ENCODE assay signal across 1 cellular context in genomic region chr3:172094621-172095557, GRCh38.
A peak's percentile ranks its signal among the peaks of the same experiment; 100 is the strongest.
TF ChIP-seq lines count a peak whose summit lies in the region.

No MANE protein-coding gene starts in this region.

TF ChIP-seq in GM12878, 131 proteins besides CTCF, POLR2A, EP300 and RAD21 (continued from another document):
- TF ChIP-seq, protein P1, sequence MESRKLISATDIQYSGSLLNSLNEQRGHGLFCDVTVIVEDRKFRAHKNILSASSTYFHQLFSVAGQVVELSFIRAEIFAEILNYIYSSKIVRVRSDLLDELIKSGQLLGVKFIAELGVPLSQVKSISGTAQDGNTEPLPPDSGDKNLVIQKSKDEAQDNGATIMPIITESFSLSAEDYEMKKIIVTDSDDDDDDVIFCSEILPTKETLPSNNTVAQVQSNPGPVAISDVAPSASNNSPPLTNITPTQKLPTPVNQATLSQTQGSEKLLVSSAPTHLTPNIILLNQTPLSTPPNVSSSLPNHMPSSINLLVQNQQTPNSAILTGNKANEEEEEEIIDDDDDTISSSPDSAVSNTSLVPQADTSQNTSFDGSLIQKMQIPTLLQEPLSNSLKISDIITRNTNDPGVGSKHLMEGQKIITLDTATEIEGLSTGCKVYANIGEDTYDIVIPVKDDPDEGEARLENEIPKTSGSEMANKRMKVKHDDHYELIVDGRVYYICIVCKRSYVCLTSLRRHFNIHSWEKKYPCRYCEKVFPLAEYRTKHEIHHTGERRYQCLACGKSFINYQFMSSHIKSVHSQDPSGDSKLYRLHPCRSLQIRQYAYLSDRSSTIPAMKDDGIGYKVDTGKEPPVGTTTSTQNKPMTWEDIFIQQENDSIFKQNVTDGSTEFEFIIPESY (IDR thresholded peaks at IDR 0.05): no peak
- TF ChIP-seq E2F4 (IDR thresholded peaks at IDR 0.05; ENCODE audit: low read depth, low read length) (no peak), TARDBP (IDR thresholded peaks at IDR 0.05; ENCODE audit: borderline replicate concordance) (no peak), MYB (IDR thresholded peaks at IDR 0.05; ENCODE audit: borderline replicate concordance, low read depth, low read length) (no peak), EGR1 (IDR thresholded peaks at IDR 0.05; ENCODE audit: borderline replicate concordance in 1 of 2, low read depth in 2 of 2, low read length in 2 of 2) (no peak), IKZF2 (IDR thresholded peaks at IDR 0.05) (peak; percentile 81 to 82), HDGF (IDR thresholded peaks at IDR 0.05) (no peak), NRF1 (conservative IDR thresholded peaks at IDR 0.05; ENCODE audit: low read depth, low read length) (no peak), SKIL (IDR thresholded peaks at IDR 0.05; ENCODE audit: low read depth, poor library complexity, severe bottlenecking) (peak; percentile 52), MTA3 (IDR thresholded peaks at IDR 0.05; ENCODE audit: borderline replicate concordance, low read length) (peak; percentile 82; the same call in 1 of the 2 replicates), PML (IDR thresholded peaks at IDR 0.05; ENCODE audit: low read length) (no peak), MAX (IDR thresholded peaks at IDR 0.05; ENCODE audit: low read depth, low read length) (no peak), ZNF207 (IDR thresholded peaks at IDR 0.05; ENCODE audit: borderline replicate concordance) (no peak), TCF12 (IDR thresholded peaks at IDR 0.05; ENCODE audit: low read depth, low read length) (no peak), RCOR1 (conservative IDR thresholded peaks at IDR 0.05; ENCODE audit: low read depth, low read length) (no peak), ZNF24 (IDR thresholded peaks at IDR 0.05) (no peak), STAT3 (IDR thresholded peaks at IDR 0.05; ENCODE audit: low read depth, low read length) (no peak), POLR2AphosphoS5 (IDR thresholded peaks at IDR 0.05; ENCODE audit: low read length) (no peak), BACH1 (IDR thresholded peaks at IDR 0.05; ENCODE audit: borderline replicate concordance) (no peak), CEBPB (IDR thresholded peaks at IDR 0.05; ENCODE audit: borderline replicate concordance in 1 of 2, low read depth in 2 of 2, low read length in 2 of 2) (no peak), IKZF1 (conservative IDR thresholded peaks at IDR 0.05) (peak; percentile 61), ZBED1 (IDR thresholded peaks at IDR 0.05; ENCODE audit: borderline replicate concordance) (no peak), ZNF217 (IDR thresholded peaks at IDR 0.05) (no peak), PAX8 (IDR thresholded peaks at IDR 0.05) (no peak), TCF7 (IDR thresholded peaks at IDR 0.05; ENCODE audit: borderline replicate concordance) (no peak), MEF2A (IDR thresholded peaks at IDR 0.05; ENCODE audit: insufficient read depth, low read depth, low read length) (peak; percentile 67), SUZ12 (IDR thresholded peaks at IDR 0.05; ENCODE audit: unreplicated experiment) (no peak), RUNX3 (IDR thresholded peaks at IDR 0.05; ENCODE audit: low read length) (peak; percentile 84), CBX3 (IDR thresholded peaks at IDR 0.05; ENCODE audit: borderline replicate concordance, low read depth) (no peak), MEF2B (IDR thresholded peaks at IDR 0.05; ENCODE audit: partially characterized antibody, poor library complexity, severe bottlenecking) (peak; percentile 40), NFYA (IDR thresholded peaks at IDR 0.05; ENCODE audit: borderline replicate concordance, low read depth, low read length) (no peak), RELA (IDR thresholded peaks at IDR 0.05; ENCODE audit: borderline replicate concordance, partially characterized antibody) (no peak), PAX5 (IDR thresholded peaks at IDR 0.05; ENCODE audit: borderline replicate concordance, low read depth, low read length) (no peak), SUPT20H (IDR thresholded peaks at IDR 0.05; ENCODE audit: borderline replicate concordance, control insufficient read depth, low read depth, low read length) (no peak), SPI1 (IDR thresholded peaks at IDR 0.05; ENCODE audit: borderline replicate concordance, insufficient read depth, low read depth, low read length) (no peak), HDAC2 (IDR thresholded peaks at IDR 0.05) (no peak), IRF4 (IDR thresholded peaks at IDR 0.05; ENCODE audit: low read depth, low read length) (peak; percentile 71), BCL11A (IDR thresholded peaks at IDR 0.05; ENCODE audit: low read depth, low read length) (peak; percentile 38; the same call in 1 of the 2 replicates), ATF7 (IDR thresholded peaks at IDR 0.05; ENCODE audit: low read depth) (no peak), BRCA1 (IDR thresholded peaks at IDR 0.05; ENCODE audit: low read depth, low read length) (no peak)
- TF ChIP-seq, protein P2, sequence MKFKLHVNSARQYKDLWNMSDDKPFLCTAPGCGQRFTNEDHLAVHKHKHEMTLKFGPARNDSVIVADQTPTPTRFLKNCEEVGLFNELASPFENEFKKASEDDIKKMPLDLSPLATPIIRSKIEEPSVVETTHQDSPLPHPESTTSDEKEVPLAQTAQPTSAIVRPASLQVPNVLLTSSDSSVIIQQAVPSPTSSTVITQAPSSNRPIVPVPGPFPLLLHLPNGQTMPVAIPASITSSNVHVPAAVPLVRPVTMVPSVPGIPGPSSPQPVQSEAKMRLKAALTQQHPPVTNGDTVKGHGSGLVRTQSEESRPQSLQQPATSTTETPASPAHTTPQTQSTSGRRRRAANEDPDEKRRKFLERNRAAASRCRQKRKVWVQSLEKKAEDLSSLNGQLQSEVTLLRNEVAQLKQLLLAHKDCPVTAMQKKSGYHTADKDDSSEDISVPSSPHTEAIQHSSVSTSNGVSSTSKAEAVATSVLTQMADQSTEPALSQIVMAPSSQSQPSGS (IDR thresholded peaks at IDR 0.05; ENCODE audit: low read length): peak; percentile 70; the same call in 1 of the 2 replicates
- TF ChIP-seq, protein P3, sequence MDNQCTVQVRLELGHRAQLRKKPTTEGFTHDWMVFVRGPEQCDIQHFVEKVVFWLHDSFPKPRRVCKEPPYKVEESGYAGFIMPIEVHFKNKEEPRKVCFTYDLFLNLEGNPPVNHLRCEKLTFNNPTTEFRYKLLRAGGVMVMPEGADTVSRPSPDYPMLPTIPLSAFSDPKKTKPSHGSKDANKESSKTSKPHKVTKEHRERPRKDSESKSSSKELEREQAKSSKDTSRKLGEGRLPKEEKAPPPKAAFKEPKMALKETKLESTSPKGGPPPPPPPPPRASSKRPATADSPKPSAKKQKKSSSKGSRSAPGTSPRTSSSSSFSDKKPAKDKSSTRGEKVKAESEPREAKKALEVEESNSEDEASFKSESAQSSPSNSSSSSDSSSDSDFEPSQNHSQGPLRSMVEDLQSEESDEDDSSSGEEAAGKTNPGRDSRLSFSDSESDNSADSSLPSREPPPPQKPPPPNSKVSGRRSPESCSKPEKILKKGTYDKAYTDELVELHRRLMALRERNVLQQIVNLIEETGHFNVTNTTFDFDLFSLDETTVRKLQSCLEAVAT (IDR thresholded peaks at IDR 0.05): 0 out of 2 replicates have a peak, but pooled peaks have one; percentile 47
